Comparison of ENCODE assay signal across 11 cellular contexts in genomic region chrX:40420899-40421729, GRCh38.
A peak's percentile ranks its signal among the peaks of the same experiment; 100 is the strongest.
DNase-seq lines count a peak whose midpoint lies in the region; ATAC-seq and FAIRE-seq lines count a peak whose summit lies in the region.
"Had no signal": no experiment of that assay in that cellular context is flagged by ENCODE, and none has a peak within 500 bp of the region (broad histone marks: within the 10 kb centered on the region; RNA-seq: fewer than 3 reads in every experiment).

No MANE protein-coding gene starts in this region.

- DNase-seq in GM18507 (ENCODE audit: extremely low spot score, insufficient read length, low read depth) (no peak), astrocyte of the hippocampus (ENCODE audit: low read depth, low spot score) (peak; percentile 73), middle frontal gyrus (ENCODE audit: extremely low spot score, low spot score) (peak; percentile 8), RKO (ENCODE audit: low spot score) (no peak)
- DNase-seq in activated CD4-positive, alpha-beta memory T cell treated with anti-CD3 and anti-CD28 coated beads, Interleukin-2, amount 10 ng/mL, durations not matched to agents 7 days and 5 days = no peak
- DNase-seq in activated effector memory CD4-positive, alpha-beta T cell treated with Interleukin-2 at 50 U/mL for 16 hours = no peak
- DNase-seq: activated T-cell treated with anti-CD3 and anti-CD28 coated beads, Interleukin-2, amount 50 U/mL, for 72 hours; NCI-H1105 had no signal

- H3K9me3 Mint-ChIP-seq in activated CD4-positive, alpha-beta memory T cell treated with anti-CD3 and anti-CD28 coated beads, Interleukin-2, amount 10 ng/mL, durations not matched to agents 7 days and 5 days = peaks cover 6% of the 10 kb centered on the region
- H3K9me3 Mint-ChIP-seq: activated T-cell treated with anti-CD3 and anti-CD28 coated beads, Interleukin-2, amount 50 U/mL, for 72 hours had no signal

- H3K36me3 Mint-ChIP-seq in activated CD4-positive, alpha-beta memory T cell treated with anti-CD3 and anti-CD28 coated beads, Interleukin-2, amount 10 ng/mL, durations not matched to agents 7 days and 5 days (ENCODE audit: low read depth) = no peaks in the 10 kb centered on the region

- H3K4me3 Mint-ChIP-seq in activated CD4-positive, alpha-beta memory T cell treated with anti-CD3 and anti-CD28 coated beads, Interleukin-2, amount 10 ng/mL, durations not matched to agents 7 days and 5 days = no peak overlapping the region
- H3K4me3 Mint-ChIP-seq: activated T-cell treated with anti-CD3 and anti-CD28 coated beads, Interleukin-2, amount 50 U/mL, for 72 hours; GM23338 had no signal

- no peaks in the 10 kb centered on the region for H3K27me3 Mint-ChIP-seq in activated CD4-positive, alpha-beta memory T cell treated with anti-CD3 and anti-CD28 coated beads, Interleukin-2, amount 10 ng/mL, durations not matched to agents 7 days and 5 days

- peak; percentile 78 for FAIRE-seq in GM18507 (lab: Jason Lieb, UNC)

- peaks cover 30% of the 10 kb centered on the region for H3K4me1 Mint-ChIP-seq in activated CD4-positive, alpha-beta memory T cell treated with anti-CD3 and anti-CD28 coated beads, Interleukin-2, amount 10 ng/mL, durations not matched to agents 7 days and 5 days
- H3K4me1 Mint-ChIP-seq: GM23338 had no signal

- no peak overlapping the region for H3K27ac Mint-ChIP-seq in activated CD4-positive, alpha-beta memory T cell treated with anti-CD3 and anti-CD28 coated beads, Interleukin-2, amount 10 ng/mL, durations not matched to agents 7 days and 5 days
- H3K27ac Mint-ChIP-seq: activated T-cell treated with anti-CD3 and anti-CD28 coated beads, Interleukin-2, amount 50 U/mL, for 72 hours; GM23338 had no signal

- ATAC-seq in HG03064 (IDR thresholded peaks at IDR 0.05; ENCODE audit: low read depth, unreplicated experiment) = peak; percentile 66
- ATAC-seq in GM18858 (IDR thresholded peaks at IDR 0.05; ENCODE audit: unreplicated experiment) = no peak
- ATAC-seq: GM23338 had no signal

- CTCF ChIA-PET in activated CD4-positive, alpha-beta memory T cell treated with anti-CD3 and anti-CD28 coated beads, Interleukin-2, amount 10 ng/mL, durations not matched to agents 7 days and 5 days (lab: Charles Lee) = no interaction called here

- POLR2A ChIA-PET in activated CD4-positive, alpha-beta memory T cell treated with anti-CD3 and anti-CD28 coated beads, Interleukin-2, amount 10 ng/mL, durations not matched to agents 7 days and 5 days (lab: Charles Lee) = no interaction called here

Comparison
In these comparisons a context has a peak if more than half of its experiments do, and no peak if none do; other contexts are left out.
1. DNase-seq: peak in astrocyte of the hippocampus (single experiment) and middle frontal gyrus (single experiment); none in GM18507 (single experiment), activated CD4-positive, alpha-beta memory T cell treated with anti-CD3 and anti-CD28 coated beads, Interleukin-2, amount 10 ng/mL, durations not matched to agents 7 days and 5 days (single experiment), RKO (single experiment) and activated effector memory CD4-positive, alpha-beta T cell treated with Interleukin-2 at 50 U/mL for 16 hours (single experiment).